ENCODE assay signal across 10 cellular contexts in genomic region chr10:45253183-45253914, GRCh38.
DNase-seq lines count a peak whose midpoint lies in the region; ATAC-seq, FAIRE-seq and TF ChIP-seq lines count a peak whose summit lies in the region.
"Had no signal": no experiment of that assay in that cellular context is flagged by ENCODE, and none has a peak within 500 bp of the region (broad histone marks: within the 10 kb centered on the region; RNA-seq: fewer than 3 reads in every experiment).

No MANE protein-coding gene starts in this region.

- peak overlapping the region; percentile 23; the same call in 1 of the 2 replicates for H3K4me2 ChIP-seq in GM12878 (ENCODE audit: control insufficient read depth, insufficient read depth)

- RAD21 ChIA-PET in GM12878 (lab: Charles Lee; ENCODE audit: unreplicated experiment) = interaction anchor here (0.6 to 1.4 kb wide), 6 partner anchors 18 to 775 kb away, joined by 3 to 7 read pairs (median 4); partner anchors contain the start of gene ZFAND4

- H3K4me1 ChIP-seq in GM12878 (ENCODE audit: control insufficient read depth, insufficient read depth, low read length) = peaks cover 12% of the 10 kb centered on the region

- DNase-seq in GM18507 (ENCODE audit: extremely low spot score, insufficient read length, low read depth) (no peak), GM12878 (ENCODE audit: low read depth, low spot score) (peak; percentile 28), NCI-H2107 (lab: John Stamatoyannopoulos, UW) (no peak), epidermal melanocyte (ENCODE audit: insufficient read length, low spot score) (no peak)
- DNase-seq: SHP77 had no signal

- ATAC-seq in GM19328 (IDR thresholded peaks at IDR 0.05; ENCODE audit: unreplicated experiment) = peak; percentile 56
- peak; percentile 86 for ATAC-seq in HG02885 (IDR thresholded peaks at IDR 0.05; ENCODE audit: poor library complexity, unreplicated experiment)
- peak; percentile 83 for ATAC-seq in GM12878
- no peak for ATAC-seq in esophagus mucosa

- no peak for TF ChIP-seq CTCF in GM12878 (IDR thresholded peaks at IDR 0.05 in 2 of 3, conservative IDR thresholded peaks at IDR 0.05 in 1 of 3; ENCODE audit: control insufficient read depth in 2 of 3, extremely low read depth in 1 of 3, insufficient read depth in 1 of 3, low read depth in 3 of 3, low read length in 3 of 3)

- no peak for TF ChIP-seq RAD21 in GM12878 (IDR thresholded peaks at IDR 0.05; ENCODE audit: insufficient read depth, low read depth, low read length)

- TF ChIP-seq POLR2A in GM12878 (IDR thresholded peaks at IDR 0.05; ENCODE audit: low read depth, low read length) = no peak

- in situ Hi-C loops in GM12878 (cut with MboI) = loop anchor here (5.0 kb wide), 2 partner anchors 209 to 419 kb away; partner anchors contain the start of gene ZFAND4

- no peak overlapping the region for H3K9ac ChIP-seq in GM12878 (ENCODE audit: control insufficient read depth, insufficient read depth, low read length)

- H3K27me3 ChIP-seq in GM12878 (replicated peaks in 1 of 2; ENCODE audit: control insufficient read depth in 2 of 2, insufficient read depth in 2 of 2, low read length in 1 of 2) = no peaks in the 10 kb centered on the region

- H3K4me3 ChIP-seq in GM12878 = no peak overlapping the region

- H2AFZ ChIP-seq in GM12878 (ENCODE audit: control insufficient read depth, low read depth, low read length) = peak overlapping the region; percentile 70

- BruUV-seq in GM12878 (replicated peaks; lab: Mats Ljungman, UMichigan) = no TSS peak

- H3K36me3 ChIP-seq in GM12878 (ENCODE audit: control insufficient read depth in 2 of 2, insufficient read depth in 2 of 2, low read length in 1 of 2) = no peaks in the 10 kb centered on the region

- TF ChIP-seq EP300 in GM12878 (IDR thresholded peaks at IDR 0.05; ENCODE audit: borderline replicate concordance in 1 of 2, control insufficient read depth in 1 of 2, low read depth in 2 of 2, low read length in 2 of 2) = no peak

- H3K9me3 ChIP-seq in GM12878 (replicated peaks; ENCODE audit: control insufficient read depth, insufficient read depth, low read length) = no peaks in the 10 kb centered on the region; the same call in 2 of the 3 replicates

- 0% methylated on average over 2 of the region's 2 CpGs for WGBS in GM12878 (ENCODE audit: insufficient coverage, insufficient replicate concordance, low lambda C conversion rate, missing lambda C conversion rate)

- CTCF ChIA-PET in GM12878 (lab: Yijun Ruan, JAX) = interaction anchor here (0.7 to 1.2 kb wide), 2 partner anchors 287 to 775 kb away, joined by 3 read pairs; no protein-coding TSS in a partner anchor

- H4K20me1 ChIP-seq in GM12878 (ENCODE audit: control insufficient read depth, insufficient read depth) = no peaks in the 10 kb centered on the region

- POLR2A ChIA-PET in GM12878 (lab: Charles Lee) = interaction anchor here (0.6 kb wide), 1 partner anchor 835 kb away, joined by 3 read pairs; no protein-coding TSS in a partner anchor

- intact Hi-C loops in GM12878 (cut with micrococcal nuclease; ENCODE audit: unreplicated experiment) = loop anchor here (5.0 kb wide), 2 partner anchors 419 to 769 kb away; partner anchors contain the start of gene ZFAND4

- peak; percentile 57 for FAIRE-seq in GM18507 (lab: Jason Lieb, UNC)
- FAIRE-seq in GM12878 (lab: Jason Lieb, UNC) = peak; percentile 84
- FAIRE-seq: islet of Langerhans had no signal

- H3K79me2 ChIP-seq in GM12878 (ENCODE audit: control insufficient read depth, insufficient read depth, low read length) = no peaks in the 10 kb centered on the region

- SMC1A ChIA-PET in GM12878 (lab: Charles Lee; ENCODE audit: uncharacterized antibody, unreplicated experiment) = interaction anchor here (0.5 to 1.2 kb wide), 5 partner anchors 209 to 1308 kb away, joined by 3 to 5 read pairs (median 3); no protein-coding TSS in a partner anchor

- H3K27ac ChIP-seq in GM12878 (ENCODE audit: control insufficient read depth, insufficient read depth) = no peak overlapping the region
- H3K27ac ChIP-seq: epithelial cell of prostate had no signal

TF ChIP-seq in GM12878, 131 proteins besides CTCF, POLR2A, EP300 and RAD21 (continues in another document):
- TF ChIP-seq YY1 (IDR thresholded peaks at IDR 0.05; ENCODE audit: low read depth, low read length) = 0 out of 2 replicates have a peak, but pooled peaks have one; percentile 6
- TF ChIP-seq ZNF217 (IDR thresholded peaks at IDR 0.05) = no peak
- no peak for TF ChIP-seq ATF2 (IDR thresholded peaks at IDR 0.05; ENCODE audit: low read length)
- peak; percentile 40; the same call in 1 of the 2 replicates for TF ChIP-seq IRF4 (IDR thresholded peaks at IDR 0.05; ENCODE audit: low read depth, low read length)
- TF ChIP-seq SP1 (IDR thresholded peaks at IDR 0.05; ENCODE audit: low read depth, low read length) = no peak
- TF ChIP-seq BCL11A (IDR thresholded peaks at IDR 0.05; ENCODE audit: low read depth, low read length) = peak; percentile 50; the same call in 1 of the 2 replicates
- TF ChIP-seq GATAD2B (conservative IDR thresholded peaks at IDR 0.05; ENCODE audit: low read depth) = no peak
- no peak for TF ChIP-seq RCOR1 (conservative IDR thresholded peaks at IDR 0.05; ENCODE audit: low read depth, low read length)
- no peak for TF ChIP-seq BCLAF1 (IDR thresholded peaks at IDR 0.05)
- TF ChIP-seq, protein P1, sequence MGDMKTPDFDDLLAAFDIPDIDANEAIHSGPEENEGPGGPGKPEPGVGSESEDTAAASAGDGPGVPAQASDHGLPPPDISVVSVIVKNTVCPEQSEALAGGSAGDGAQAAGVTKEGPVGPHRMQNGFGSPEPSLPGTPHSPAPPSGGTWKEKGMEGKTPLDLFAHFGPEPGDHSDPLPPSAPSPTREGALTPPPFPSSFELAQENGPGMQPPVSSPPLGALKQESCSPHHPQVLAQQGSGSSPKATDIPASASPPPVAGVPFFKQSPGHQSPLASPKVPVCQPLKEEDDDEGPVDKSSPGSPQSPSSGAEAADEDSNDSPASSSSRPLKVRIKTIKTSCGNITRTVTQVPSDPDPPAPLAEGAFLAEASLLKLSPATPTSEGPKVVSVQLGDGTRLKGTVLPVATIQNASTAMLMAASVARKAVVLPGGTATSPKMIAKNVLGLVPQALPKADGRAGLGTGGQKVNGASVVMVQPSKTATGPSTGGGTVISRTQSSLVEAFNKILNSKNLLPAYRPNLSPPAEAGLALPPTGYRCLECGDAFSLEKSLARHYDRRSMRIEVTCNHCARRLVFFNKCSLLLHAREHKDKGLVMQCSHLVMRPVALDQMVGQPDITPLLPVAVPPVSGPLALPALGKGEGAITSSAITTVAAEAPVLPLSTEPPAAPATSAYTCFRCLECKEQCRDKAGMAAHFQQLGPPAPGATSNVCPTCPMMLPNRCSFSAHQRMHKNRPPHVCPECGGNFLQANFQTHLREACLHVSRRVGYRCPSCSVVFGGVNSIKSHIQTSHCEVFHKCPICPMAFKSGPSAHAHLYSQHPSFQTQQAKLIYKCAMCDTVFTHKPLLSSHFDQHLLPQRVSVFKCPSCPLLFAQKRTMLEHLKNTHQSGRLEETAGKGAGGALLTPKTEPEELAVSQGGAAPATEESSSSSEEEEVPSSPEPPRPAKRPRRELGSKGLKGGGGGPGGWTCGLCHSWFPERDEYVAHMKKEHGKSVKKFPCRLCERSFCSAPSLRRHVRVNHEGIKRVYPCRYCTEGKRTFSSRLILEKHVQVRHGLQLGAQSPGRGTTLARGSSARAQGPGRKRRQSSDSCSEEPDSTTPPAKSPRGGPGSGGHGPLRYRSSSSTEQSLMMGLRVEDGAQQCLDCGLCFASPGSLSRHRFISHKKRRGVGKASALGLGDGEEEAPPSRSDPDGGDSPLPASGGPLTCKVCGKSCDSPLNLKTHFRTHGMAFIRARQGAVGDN (IDR thresholded peaks at IDR 0.05) = no peak
- no peak for TF ChIP-seq ZNF207 (IDR thresholded peaks at IDR 0.05; ENCODE audit: borderline replicate concordance)
- TF ChIP-seq SPI1 (IDR thresholded peaks at IDR 0.05; ENCODE audit: borderline replicate concordance, insufficient read depth, low read depth, low read length) = peak; percentile 85
